ENCODE assay signal across 8 cellular contexts in the genomic region with DNA sequence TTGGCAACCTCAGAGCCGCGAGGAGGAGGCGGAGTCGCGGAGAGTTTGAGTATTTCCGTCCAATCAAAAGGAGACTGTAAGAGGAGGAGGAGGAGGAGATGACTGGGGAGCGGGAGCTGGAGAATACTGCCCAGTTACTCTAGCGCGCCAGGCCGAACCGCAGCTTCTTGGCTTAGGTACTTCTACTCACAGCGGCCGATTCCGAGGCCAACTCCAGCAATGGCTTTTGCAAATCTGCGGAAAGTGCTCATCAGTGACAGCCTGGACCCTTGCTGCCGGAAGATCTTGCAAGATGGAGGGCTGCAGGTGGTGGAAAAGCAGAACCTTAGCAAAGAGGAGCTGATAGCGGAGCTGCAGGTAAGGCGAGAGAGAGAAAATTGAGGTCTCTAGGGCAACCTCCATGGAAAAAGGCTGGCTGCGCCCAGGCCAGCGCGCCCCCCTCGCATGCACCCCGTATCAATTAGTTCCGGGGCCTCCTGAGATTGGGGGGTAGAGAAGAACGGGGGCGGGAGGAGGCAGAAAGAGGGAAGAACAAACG. TPM values are rescaled to one million over a fixed set of nuclear protein-coding genes. Genes with fewer than 3 reads are reported as not detected.
DNase-seq lines count a peak whose midpoint lies in the region; ATAC-seq, FAIRE-seq and TF ChIP-seq lines count a peak whose summit lies in the region.

A gene (plus strand): TSS at position 131 of the 538 bp plus-strand sequence. CDS start 89 bp downstream, at position 220.

- peaks cover 3% of the 10 kb centered on the region; the same call in 1 of the 2 replicates for H3K27me3 ChIP-seq in DOHH2 (ENCODE audit: control insufficient read depth, low read length)
- H3K27me3 ChIP-seq in skeletal muscle tissue (ENCODE audit: control insufficient read depth in 3 of 3, insufficient read depth in 3 of 3, low read length in 3 of 3): peaks cover 2 to 16% (median 14%) of the 10 kb centered on the region in 3 donors

- H3K79me2 ChIP-seq in DOHH2 (ENCODE audit: control insufficient read depth, low read length): peaks cover 51% of the 10 kb centered on the region

- no peaks in the 10 kb centered on the region for H3K9me3 ChIP-seq in DOHH2 (ENCODE audit: control insufficient read depth, insufficient read depth, low read length)
- H3K9me3 ChIP-seq in skeletal muscle tissue (ENCODE audit: control insufficient read depth in 3 of 3, low read length in 3 of 3): no peaks in the 10 kb centered on the region

- TF ChIP-seq POLR2A in H54 (IDR thresholded peaks at IDR 0.05; ENCODE audit: low read depth, low read length) (peak; percentile 64), NB4 (IDR thresholded peaks at IDR 0.05; ENCODE audit: extremely low read depth, insufficient read length) (peak; percentile 65)

- H3K27ac ChIP-seq in DOHH2 (ENCODE audit: low read depth, low read length) (peak within 1 kb of the TSS; percentile 65), skeletal muscle tissue (ENCODE audit: low read depth, low read length) (no peak within 1 kb of the TSS)

- TSS peak; percentile 75 for BruUV-seq in MCF 10A (replicated peaks; lab: Mats Ljungman, UMichigan)

- H4K20me1 ChIP-seq in DOHH2 (ENCODE audit: control insufficient read depth, insufficient read depth, low read depth, low read length): peaks cover 10% of the 10 kb centered on the region

- intact Hi-C loops in MCF 10A (cut with micrococcal nuclease): no loop called here

- CTCF ChIA-PET in MCF 10A (lab: Yijun Ruan, JAX): interaction anchor here (0.5 to 1.8 kb wide), 3 partner anchors 36 to 100 kb away, joined by 4 to 6 read pairs (median 5); no protein-coding TSS in a partner anchor

- DNase-seq in H54 (ENCODE audit: insufficient read length, low spot score) (peak; percentile 84), NB4 (ENCODE audit: low read depth) (peak; percentile 91), SKM-1 treated with dmso at 0.1 percent for 144 hours (lab: John Stamatoyannopoulos, UW; ENCODE audit: unreplicated experiment) (peak; percentile 91), MCF 10A (ENCODE audit: unreplicated experiment) (peak; percentile 92), iPS-NIHi11 (ENCODE audit: low spot score) (peak; percentile 93)

- H3K9ac ChIP-seq in skeletal muscle tissue (ENCODE audit: low read depth in 1 of 3, low read length in 3 of 3): peak within 1 kb of the TSS; percentile 21 to 66 (median 32)

- no peaks in the 10 kb centered on the region for H3F3A ChIP-seq in DOHH2 (ENCODE audit: control insufficient read depth, insufficient read depth)

- no peak for ATAC-seq in GM21717 (IDR thresholded peaks at IDR 0.05; ENCODE audit: unreplicated experiment)

- peak; percentile 74 for FAIRE-seq in H54 (lab: Jason Lieb, UNC)

- peak; percentile 10 for TF ChIP-seq CTCF in DOHH2 (IDR thresholded peaks at IDR 0.05; ENCODE audit: low read depth, low read length, poor library complexity, severe bottlenecking)
- TF ChIP-seq CTCF in NB4 (IDR thresholded peaks at IDR 0.05; ENCODE audit: low read depth, low read length): no peak
- no peak for TF ChIP-seq CTCF in MCF 10A (IDR thresholded peaks at IDR 0.05; ENCODE audit: unreplicated experiment)

- H3K9me2 ChIP-seq in DOHH2 (replicated peaks; ENCODE audit: control insufficient read depth, low read length): no peaks in the 10 kb centered on the region

- no peaks in the 10 kb centered on the region for H3K36me3 Mint-ChIP-seq in MCF 10A (ENCODE audit: insufficient read depth, unreplicated experiment)

- POLR2A ChIA-PET in MCF 10A (lab: Yijun Ruan, JAX): interaction anchor here (0.6 to 2.5 kb wide), 17 partner anchors 8 to 673 kb away, joined by 3 to 20 read pairs (median 4); a partner anchor contains a TSS

- no peaks in the 10 kb centered on the region for H3K9me3 Mint-ChIP-seq in MCF 10A (ENCODE audit: unreplicated experiment)

- H3K27me3 Mint-ChIP-seq in MCF 10A (ENCODE audit: insufficient read depth, unreplicated experiment): no peaks in the 10 kb centered on the region

- H3K36me3 ChIP-seq in DOHH2 (ENCODE audit: control insufficient read depth, low read length): peaks cover 42% of the 10 kb centered on the region
- H3K36me3 ChIP-seq in skeletal muscle tissue (ENCODE audit: control insufficient read depth in 3 of 3, insufficient read depth in 3 of 3, low read length in 3 of 3): no peaks in the 10 kb centered on the region

- peak within 1 kb of the TSS; percentile 86 for H3K27ac Mint-ChIP-seq in MCF 10A (ENCODE audit: low read depth, unreplicated experiment)

- peak within 1 kb of the TSS; percentile 90 for H3K4me3 Mint-ChIP-seq in MCF 10A (ENCODE audit: unreplicated experiment)

- H3K4me3 ChIP-seq in DOHH2 (ENCODE audit: low read length) (peak within 1 kb of the TSS; percentile 83), NB4 (ENCODE audit: low read depth, low read length) (peak within 1 kb of the TSS; percentile 90), skeletal muscle tissue (ENCODE audit: low read length in 3 of 3) (peak within 1 kb of the TSS; percentile 69 to 76 (median 70))

- peak within 1 kb of the TSS; percentile 91 for H3K4me2 ChIP-seq in DOHH2 (ENCODE audit: low read length)

- peaks cover 23% of the 10 kb centered on the region for H3K4me1 Mint-ChIP-seq in MCF 10A (ENCODE audit: insufficient read depth, unreplicated experiment)

- peaks cover 36% of the 10 kb centered on the region for H3K4me1 ChIP-seq in DOHH2 (ENCODE audit: control insufficient read depth, low read length)
- H3K4me1 ChIP-seq in skeletal muscle tissue (ENCODE audit: control insufficient read depth in 3 of 3, insufficient read depth in 3 of 3, low read length in 3 of 3): peaks cover 16 to 25% (median 24%) of the 10 kb centered on the region in 3 donors

RNA-seq across cellular contexts. Expression of the gene that starts here (rescaled TPM):
- total RNA-seq in MCF 10A (2022) (165 and 198 TPM in 2 replicates), skeletal muscle tissue (50.1 TPM)
